In genomic region chr12:62922539-62922938, GRCh38 we compare ENCODE assay signal across 17 cellular contexts. TPM values are rescaled to one million over a fixed set of nuclear protein-coding genes. Genes with fewer than 3 reads are reported as not detected.
DNase-seq lines count a peak whose midpoint lies in the region; ATAC-seq and TF ChIP-seq lines count a peak whose summit lies in the region.
"Had no signal": no experiment of that assay in that cellular context is flagged by ENCODE, and none has a peak within 500 bp of the region (broad histone marks: within the 10 kb centered on the region; RNA-seq: fewer than 3 reads in every experiment).

No MANE protein-coding gene starts in this region.

- 73 to 81% methylated on average over 2 of the region's 2 CpGs for WGBS in endodermal cell (ENCODE audit: insufficient coverage in 1 of 2, insufficient read length in 1 of 2), 2 experiments

- no peaks in the 10 kb centered on the region for H3K27me3 ChIP-seq in endodermal cell (ENCODE audit: control insufficient read depth, insufficient read depth, low read length, poor library complexity, severe bottlenecking)
- H3K27me3 ChIP-seq: adrenal gland had no signal

- ATAC-seq in mucosa of descending colon: peak; percentile 48
- ATAC-seq: HCT116, WTC11 had no signal

- H3K36me3 ChIP-seq in mucosa of descending colon (ENCODE audit: low read depth) (no peaks in the 10 kb centered on the region), endodermal cell (ENCODE audit: control insufficient read depth, insufficient read depth, low read length) (no peaks in the 10 kb centered on the region)
- H3K36me3 ChIP-seq: adrenal gland, thoracic aorta had no signal

- peaks cover 13% of the 10 kb centered on the region for H3K4me1 Mint-ChIP-seq in endodermal cell

- no peaks in the 10 kb centered on the region for H3K9me3 Mint-ChIP-seq in endodermal cell
- H3K9me3 Mint-ChIP-seq: WTC11 had no signal

- H3K4me1 ChIP-seq in mucosa of descending colon (ENCODE audit: low read depth): no peaks in the 10 kb centered on the region
- peaks cover 2% of the 10 kb centered on the region for H3K4me1 ChIP-seq in endodermal cell (ENCODE audit: control insufficient read depth, insufficient read depth, low read length)
- H3K4me1 ChIP-seq: adrenal gland had no signal

- peak; percentile 42 for DNase-seq in Daoy (ENCODE audit: low read depth)
- DNase-seq in NCI-H526 (lab: John Stamatoyannopoulos, UW): peak; percentile 91 to 93
- DNase-seq in mucosa of descending colon: no peak
- no peak for DNase-seq in endodermal cell
- no peak for DNase-seq in inferior parietal cortex (ENCODE audit: extremely low spot score)
- DNase-seq in HUDEP-2 (lab: John Stamatoyannopoulos, UW; ENCODE audit: unreplicated experiment in 76 of 76): no peak
- DNase-seq in AG08396 (ENCODE audit: low spot score): no peak
- DNase-seq: adrenal gland; NCI-H2029; stimulated activated CD4-positive, alpha-beta T cell treated with anti-CD3 and anti-CD28 coated beads, Interleukin-4, amount 100 ng/mL, for 24 hours; stimulated activated CD8-positive, alpha-beta memory T cell treated with anti-CD3 and anti-CD28 coated beads, Interleukin-4, amount 100 ng/mL, for 48 hours had no signal

- H3K27me3 Mint-ChIP-seq in endodermal cell (ENCODE audit: insufficient read depth): no peaks in the 10 kb centered on the region

- no peak overlapping the region for H3K9ac ChIP-seq in endodermal cell (ENCODE audit: extremely low read depth, low read length, poor library complexity, severe bottlenecking)

- H3K4me3 ChIP-seq in mucosa of descending colon (no peak overlapping the region), endodermal cell (ENCODE audit: low read length) (no peak overlapping the region)
- H3K4me3 ChIP-seq: adrenal gland, thoracic aorta had no signal

- H3K27ac ChIP-seq in cingulate gyrus (ENCODE audit: low read depth, low read length) (peak overlapping the region; percentile 90), endodermal cell (ENCODE audit: low read depth, low read length) (no peak overlapping the region)
- H3K27ac ChIP-seq: adrenal gland, epithelial cell of prostate, thoracic aorta had no signal

- no peaks in the 10 kb centered on the region for H3K9me3 ChIP-seq in mucosa of descending colon
- H3K9me3 ChIP-seq in endodermal cell (ENCODE audit: control insufficient read depth, low read length): no peaks in the 10 kb centered on the region
- H3K9me3 ChIP-seq: adrenal gland, thoracic aorta had no signal

- H3K36me3 Mint-ChIP-seq in endodermal cell (ENCODE audit: low read depth): peaks cover 10% of the 10 kb centered on the region
- H3K36me3 Mint-ChIP-seq: WTC11 had no signal

- no peak for TF ChIP-seq CTCF in mucosa of descending colon (IDR thresholded peaks at IDR 0.05)
- no peak for TF ChIP-seq CTCF in endodermal cell (conservative IDR thresholded peaks at IDR 0.05)

- no peak overlapping the region for H3K4me3 Mint-ChIP-seq in endodermal cell
- H3K4me3 Mint-ChIP-seq: WTC11 had no signal

- no peak overlapping the region for H3K27ac Mint-ChIP-seq in endodermal cell
- H3K27ac Mint-ChIP-seq: WTC11 had no signal

- intact Hi-C loops in mucosa of descending colon (cut with DNase I, micrococcal nuclease): no loop called here

RNA-seq across cellular contexts. Expression of gene PPM1H, which starts 12.4 kb away (rescaled TPM):
- 9.7 and 9.8 TPM in 2 replicates for total RNA-seq in Daoy (2014; rRNA removed; shearing (Covaris generic))
- total RNA-seq in mucosa of descending colon (1 to 10 TPM; 4.9 to 6.1 (median 5.8) TPM), endodermal cell (10 to 100 TPM; 46.4 to 74.4 TPM)
- polyA plus RNA-seq in endodermal cell (2013, experiment 1 of 2): 5.9 TPM
- 5.6 TPM for polyA plus RNA-seq in endodermal cell (2013, experiment 2 of 2)
- total RNA-seq: T-helper 1 cell treated with Interleukin-12 subunit alpha and Interleukin-12 subunit beta and Interleukin-4 antibody, amounts not matched to agents 30 ng/mL and 1 ng/mL, for 36 hours had no signal

Comparison
In these comparisons a context has a peak if more than half of its experiments do, and no peak if none do; other contexts are left out.
1. DNase-seq: peak in Daoy (single experiment) and NCI-H526 (2 of 2); none in mucosa of descending colon (0 of 3), endodermal cell (single experiment), inferior parietal cortex (single experiment), HUDEP-2 (0 of 76) and AG08396 (single experiment).